In genomic region chr9:32524558-32525461, GRCh38 we compare ENCODE assay signal across 8 cellular contexts. TPM values are rescaled to one million over a fixed set of nuclear protein-coding genes. Genes with fewer than 3 reads are reported as not detected.
DNase-seq lines count a peak whose midpoint lies in the region; ATAC-seq and TF ChIP-seq lines count a peak whose summit lies in the region.

No MANE protein-coding gene starts in this region.

- H3K4me1 Mint-ChIP-seq in CD4-positive, alpha-beta T cell (ENCODE audit: low read depth), result peaks cover 57% of the 10 kb centered on the region
- peaks cover 10 to 17% of the 10 kb centered on the region in 2 experiments for H3K4me1 Mint-ChIP-seq in H9

- no peak overlapping the region for H3K23ac ChIP-seq in H9 (ENCODE audit: insufficient read length, low read depth, low read length)

- CTCF ChIA-PET in CD4-positive, alpha-beta T cell (lab: Charles Lee), result interaction anchor here (0.6 to 3.1 kb wide), 7 partner anchors 17 to 146 kb away, joined by 3 to 35 read pairs (median 3); partner anchors contain the start of genes NDUFB6, SMIM27 and TOPORS

- H4K5ac ChIP-seq in H9 (ENCODE audit: insufficient read length, low read depth, low read length), result no peak overlapping the region

- no peaks in the 10 kb centered on the region for H3K36me3 ChIP-seq in aorta (ENCODE audit: control insufficient read depth in 1 of 2, insufficient read depth in 2 of 2, low read length in 1 of 2)

- no peak overlapping the region for H4K91ac ChIP-seq in H9 (ENCODE audit: insufficient read length, low read depth, low read length)

- H3T11ph ChIP-seq in H9 (ENCODE audit: low read length), result no peak overlapping the region

- H3K18ac ChIP-seq in H9 (ENCODE audit: insufficient read length, low read depth, low read length), result no peak overlapping the region

- intact Hi-C loops in CD4-positive, alpha-beta T cell (cut with DNase I, micrococcal nuclease), result loop anchor here (2.0 to 10.0 kb wide), 5 partner anchors 32 to 142 kb away; no protein-coding TSS in a partner anchor
- intact Hi-C loops in aorta (cut with DNase I), result loop anchor here in 1 of 2 donors (10.0 kb wide), 1 partner anchor 90 kb away; no protein-coding TSS in a partner anchor

- POLR2A ChIA-PET in CD4-positive, alpha-beta T cell (lab: Charles Lee), result interaction anchor here (0.9 to 4.4 kb wide), 11 partner anchors 7 to 643 kb away, joined by 3 to 127 read pairs (median 7); partner anchors contain the start of genes ACO1, NDUFB6, SMIM27 and TOPORS

- no peaks in the 10 kb centered on the region for H3K79me1 ChIP-seq in H9 (ENCODE audit: insufficient read depth, low read depth, low read length, poor library complexity, severe bottlenecking)

- no peaks in the 10 kb centered on the region for H3K9me3 Mint-ChIP-seq in CD4-positive, alpha-beta T cell
- H3K9me3 Mint-ChIP-seq in H9, result peaks cover 10 to 20% of the 10 kb centered on the region in 2 experiments; a peak in 4 of 5 replicates

- ATAC-seq in CD4-positive, alpha-beta T cell (ENCODE audit: poor library complexity), result peak; percentile 32
- peak; percentile 3 for ATAC-seq in aorta (ENCODE audit: low FRiP score)
- ATAC-seq in HG03097 (IDR thresholded peaks at IDR 0.05; ENCODE audit: low FRiP score, unreplicated experiment), result no peak

- H3K4me3 Mint-ChIP-seq in CD4-positive, alpha-beta T cell, result peak overlapping the region; percentile 96
- peak overlapping the region; percentile 86 to 90 for H3K4me3 Mint-ChIP-seq in H9

- H3K27me3 ChIP-seq in CD4-positive, alpha-beta T cell (ENCODE audit: control insufficient read depth, insufficient read depth, low read length), result no peaks in the 10 kb centered on the region
- H3K27me3 ChIP-seq in H9 (ENCODE audit: insufficient read depth, low read length), result no peaks in the 10 kb centered on the region
- no peaks in the 10 kb centered on the region for H3K27me3 ChIP-seq in aorta (ENCODE audit: control insufficient read depth in 1 of 2, insufficient read depth in 2 of 2, low read length in 1 of 2)

- H3K56ac ChIP-seq in H9 (ENCODE audit: insufficient read length, low read depth, low read length), result no peak overlapping the region

- no peaks in the 10 kb centered on the region for H3K23me2 ChIP-seq in H9 (ENCODE audit: insufficient read length, low read depth, low read length, poor library complexity, severe bottlenecking)

- no peaks in the 10 kb centered on the region for H3K27me3 Mint-ChIP-seq in CD4-positive, alpha-beta T cell
- H3K27me3 Mint-ChIP-seq in H9 (ENCODE audit: low read depth), result no peaks in the 10 kb centered on the region

- H3K4me1 ChIP-seq in H9 (ENCODE audit: insufficient read depth, low read length) (no peaks in the 10 kb centered on the region), aorta (ENCODE audit: control insufficient read depth in 1 of 2, insufficient read depth in 2 of 2, low read length in 2 of 2) (peaks cover 2 to 4% of the 10 kb centered on the region in 2 donors)

- no peak overlapping the region for H2BK120ac ChIP-seq in H9 (ENCODE audit: low read depth, low read length, poor library complexity, severe bottlenecking)

- H2BK20ac ChIP-seq in H9 (ENCODE audit: low read depth, low read length, poor library complexity, severe bottlenecking), result no peak overlapping the region

- H2AFZ ChIP-seq in H9 (ENCODE audit: low read length), result no peak overlapping the region

- H3K27ac Mint-ChIP-seq in CD4-positive, alpha-beta T cell, result peak overlapping the region; percentile 93
- no peak overlapping the region for H3K27ac Mint-ChIP-seq in H9

- H3K4me2 ChIP-seq in H9 (ENCODE audit: insufficient read depth, insufficient read length, low read length), result peak overlapping the region; percentile 86

- no peaks in the 10 kb centered on the region for H3K79me2 ChIP-seq in H9 (ENCODE audit: insufficient read depth, low read length)

- TF ChIP-seq CTCF in CD4-positive, alpha-beta T cell (IDR thresholded peaks at IDR 0.05), result no peak
- TF ChIP-seq CTCF in H9 (conservative IDR thresholded peaks at IDR 0.05), result no peak
- TF ChIP-seq CTCF in choroid plexus epithelial cell (conservative IDR thresholded peaks at IDR 0.05; ENCODE audit: low read depth, low read length), result no peak

- no CpG with 5 or more reads among the region's 27 CpGs for WGBS in H9 (ENCODE audit: extremely low coverage, insufficient read length, low lambda C conversion rate)
- WGBS in aorta, 2 donors, result 73 to 83% methylated on average over 27 of the region's 27 CpGs

- no peak overlapping the region for H2AK5ac ChIP-seq in H9 (ENCODE audit: insufficient read length, low read length)

- H3K4me3 ChIP-seq in choroid plexus epithelial cell (ENCODE audit: low read depth, low read length) (peak overlapping the region; percentile 83), aorta (ENCODE audit: low read length in 2 of 2) (peak overlapping the region in 1 of 2 donors; percentile 78)

- no peak overlapping the region for H3K14ac ChIP-seq in H9 (ENCODE audit: insufficient read depth, low read length)

- no peaks in the 10 kb centered on the region for H4K20me1 ChIP-seq in H9 (ENCODE audit: control insufficient read depth, insufficient read depth, insufficient read length)

- H2BK15ac ChIP-seq in H9 (ENCODE audit: low read depth, low read length), result no peak overlapping the region

- H3K36me3 Mint-ChIP-seq in CD4-positive, alpha-beta T cell (ENCODE audit: low read depth), result peaks cover 47% of the 10 kb centered on the region
- peaks cover 12 to 25% (median 14%) of the 10 kb centered on the region in 3 experiments; a peak in 6 of 7 replicates for H3K36me3 Mint-ChIP-seq in H9 (ENCODE audit: insufficient read depth in 1 of 3, low read depth in 3 of 3)

- peak in 3 of 10 experiments; percentile 9 to 16 (median 11) for DNase-seq in CD4-positive, alpha-beta T cell
- DNase-seq in H9 (peak; percentile 32), NCI-H748 (lab: John Stamatoyannopoulos, UW; ENCODE audit: unreplicated experiment) (peak; percentile 86), choroid plexus epithelial cell (ENCODE audit: low read depth) (peak; percentile 38), mucosa of gallbladder (ENCODE audit: low spot score) (peak; percentile 16), aorta (no peak), NCI-H1694 treated with DMSO at 0.1 percent for 48 hours (lab: John Stamatoyannopoulos, UW) (no peak)

- H3K27ac ChIP-seq in CD4-positive, alpha-beta T cell (ENCODE audit: low read depth, low read length), result peak overlapping the region; percentile 83
- H3K27ac ChIP-seq in H9 (ENCODE audit: insufficient read length, low read depth, low read length) (no peak overlapping the region), aorta (ENCODE audit: low read depth in 1 of 2, low read length in 2 of 2) (no peak overlapping the region)

- no peak overlapping the region for H4K8ac ChIP-seq in H9 (replicated peaks; ENCODE audit: insufficient read length, low read depth, low read length)

- no peak overlapping the region for H2BK12ac ChIP-seq in H9 (ENCODE audit: insufficient read length, low read depth, low read length)

- H2BK5ac ChIP-seq in H9 (ENCODE audit: insufficient read length, low read length), result no peak overlapping the region

- H3K4ac ChIP-seq in H9 (ENCODE audit: low read depth, low read length), result no peak overlapping the region

- no peak overlapping the region for H3K9ac ChIP-seq in H9 (ENCODE audit: extremely low read depth, insufficient read length, low read length)

- H3K9me3 ChIP-seq in CD4-positive, alpha-beta T cell (ENCODE audit: control insufficient read depth, low read length), result no peaks in the 10 kb centered on the region
- H3K9me3 ChIP-seq in H9 (ENCODE audit: control insufficient read depth, low read depth, low read length) (no peaks in the 10 kb centered on the region), aorta (ENCODE audit: control insufficient read depth, low read length) (no peaks in the 10 kb centered on the region)

RNA-seq across cellular contexts. Expression of gene RIGI, which starts 1.2 kb away (rescaled TPM):
- 1 to 10 TPM; 4.9 to 5.0 TPM for total RNA-seq in CD4-positive, alpha-beta T cell
- total RNA-seq in H9 (2021) (4.1 TPM in 2 replicates), mucosa of gallbladder (9.4 TPM), aorta (10 to 100 TPM; 13.0 to 15.6 TPM)
- 1 to 10 TPM; 3.9 to 9.3 TPM for polyA plus RNA-seq in aorta

RNA-seq across cellular contexts. Expression of gene SMIM27, which starts 27.3 kb away (rescaled TPM):
- 10 to 100 TPM; 12.7 to 16.8 TPM for total RNA-seq in CD4-positive, alpha-beta T cell
- 12.2 and 15.7 TPM in 2 replicates for total RNA-seq in H9 (2021)
- total RNA-seq in mucosa of gallbladder, result 13.0 TPM
- total RNA-seq in aorta, result 1 to 10 TPM; 6.5 to 6.7 TPM
- 10 to 100 TPM; 12.7 to 48.8 TPM for polyA plus RNA-seq in aorta

RNA-seq across cellular contexts. Expression of gene TOPORS, which starts 27.6 kb away (rescaled TPM):
- total RNA-seq in CD4-positive, alpha-beta T cell, result 10 to 100 TPM; 40.8 to 41.8 TPM
- total RNA-seq in H9 (2021) (30.2 and 31.9 TPM in 2 replicates), mucosa of gallbladder (15.5 TPM), aorta (10 to 100 TPM; 16.9 to 17.0 TPM)
- 1 to 10 TPM; 7.8 to 8.6 TPM for polyA plus RNA-seq in aorta

RNA-seq across cellular contexts. Expression of gene NDUFB6, which starts 48.1 kb away (rescaled TPM):
- total RNA-seq in CD4-positive, alpha-beta T cell, result 10 to 100 TPM; 11.9 to 12.3 TPM
- total RNA-seq in H9 (2021), result 60.2 and 66.4 TPM in 2 replicates
- total RNA-seq in mucosa of gallbladder, result 46.8 TPM
- 10 to 100 TPM; 29.5 to 44.6 TPM for total RNA-seq in aorta
- polyA plus RNA-seq in aorta, result 10 to 100 TPM; 41.6 to 55.2 TPM

Comparison
In these comparisons a context has a peak if more than half of its experiments do, and no peak if none do; other contexts are left out.
1. DNase-seq: peak in H9 (single experiment), NCI-H748 (single experiment), choroid plexus epithelial cell (single experiment) and mucosa of gallbladder (single experiment); none in aorta (0 of 2) and NCI-H1694 treated with DMSO at 0.1 percent for 48 hours (single experiment).